Comparison of ENCODE assay signal across 1 cellular context in genomic region chr3:66998075-66998898, GRCh38.
A peak's percentile ranks its signal among the peaks of the same experiment; 100 is the strongest.
TF ChIP-seq lines count a peak whose summit lies in the region.

Gene KBTBD8, plus strand, starts transcription at chr3:66998307. Its CDS starts 49 bp downstream, at chr3:66998356.

TF ChIP-seq in HepG2, 621 proteins besides CTCF, POLR2A, EP300 and RAD21 (continued from another document and continues in another):
- TF ChIP-seq USF2 (IDR thresholded peaks at IDR 0.05; ENCODE audit: low read depth, low read length), result 0 out of 2 replicates have a peak, but pooled peaks have one; percentile 31
- no peak; the same call in 1 of the 2 replicates for TF ChIP-seq USF2 (CRISPR knock-in tag; IDR thresholded peaks at IDR 0.05; ENCODE audit: borderline replicate concordance)
- no peak for TF ChIP-seq BRD4 (CRISPR knock-in tag; IDR thresholded peaks at IDR 0.05)
- no peak; the same call in 1 of the 2 replicates for TF ChIP-seq PPARG (CRISPR knock-in tag; conservative IDR thresholded peaks at IDR 0.05)
- peak; percentile 84 for TF ChIP-seq ASH2L (IDR thresholded peaks at IDR 0.05; ENCODE audit: insufficient read length, low read depth, low read length)
- no peak for TF ChIP-seq SMAD3 (CRISPR knock-in tag; IDR thresholded peaks at IDR 0.05)
- no peak for TF ChIP-seq KAT7 (CRISPR knock-in tag; IDR thresholded peaks at IDR 0.05; ENCODE audit: borderline replicate concordance)
- no peak for TF ChIP-seq ETV6 (CRISPR knock-in tag; conservative IDR thresholded peaks at IDR 0.05)
- peak; percentile 68 for TF ChIP-seq HNRNPK (IDR thresholded peaks at IDR 0.05; ENCODE audit: low read depth, low read length, poor library complexity, severe bottlenecking)
- TF ChIP-seq ZBTB33 (CRISPR knock-in tag; IDR thresholded peaks at IDR 0.05), result no peak
- TF ChIP-seq ZBTB4 (CRISPR knock-in tag; IDR thresholded peaks at IDR 0.05; ENCODE audit: borderline replicate concordance), result no peak
- no peak for TF ChIP-seq CENPBD1 (CRISPR knock-in tag; IDR thresholded peaks at IDR 0.05; ENCODE audit: borderline replicate concordance, low read depth)
- no peak for TF ChIP-seq HOXA9 (CRISPR knock-in tag; IDR thresholded peaks at IDR 0.05; ENCODE audit: borderline replicate concordance)
- peak; percentile 66; the same call in 1 of the 2 replicates for TF ChIP-seq MEIS1 (CRISPR knock-in tag; IDR thresholded peaks at IDR 0.05; ENCODE audit: borderline replicate concordance)
- TF ChIP-seq NFAT5 (CRISPR knock-in tag; IDR thresholded peaks at IDR 0.05), result no peak
- TF ChIP-seq ZNF34 (CRISPR knock-in tag; IDR thresholded peaks at IDR 0.05; ENCODE audit: borderline replicate concordance), result no peak
- no peak for TF ChIP-seq KAT2B (IDR thresholded peaks at IDR 0.05; ENCODE audit: borderline replicate concordance, low read depth, low read length)
- TF ChIP-seq ZBTB14 (CRISPR knock-in tag; IDR thresholded peaks at IDR 0.05), result no peak
- TF ChIP-seq ATRX (CRISPR knock-in tag; IDR thresholded peaks at IDR 0.05; ENCODE audit: borderline replicate concordance), result no peak
- no peak for TF ChIP-seq PREB (CRISPR knock-in tag; IDR thresholded peaks at IDR 0.05)
- TF ChIP-seq ZNF280D (CRISPR knock-in tag; IDR thresholded peaks at IDR 0.05), result no peak
- no peak for TF ChIP-seq SNAPC2 (CRISPR knock-in tag; IDR thresholded peaks at IDR 0.05)
- no peak for TF ChIP-seq NCOA1 (CRISPR knock-in tag; IDR thresholded peaks at IDR 0.05)
- peak; percentile 46; the same call in 1 of the 2 replicates for TF ChIP-seq SIN3A (IDR thresholded peaks at IDR 0.05; ENCODE audit: borderline replicate concordance, low read depth, low read length)
- TF ChIP-seq ZNF598 (CRISPR knock-in tag; IDR thresholded peaks at IDR 0.05; ENCODE audit: borderline replicate concordance), result no peak
- TF ChIP-seq MTA1 (CRISPR knock-in tag; IDR thresholded peaks at IDR 0.05; ENCODE audit: borderline replicate concordance), result no peak
- peak; percentile 67 for TF ChIP-seq TFDP2 (CRISPR knock-in tag; IDR thresholded peaks at IDR 0.05)
- TF ChIP-seq GATAD2A (CRISPR knock-in tag; IDR thresholded peaks at IDR 0.05), result no peak
- no peak for TF ChIP-seq FOXA1 (IDR thresholded peaks at IDR 0.05)
- no peak for TF ChIP-seq FOXA1 (CRISPR knock-in tag; IDR thresholded peaks at IDR 0.05)
- TF ChIP-seq MLLT10 (CRISPR knock-in tag; IDR thresholded peaks at IDR 0.05), result no peak
- peak; percentile 27; the same call in 1 of the 2 replicates for TF ChIP-seq HNF4A (CRISPR knock-in tag; IDR thresholded peaks at IDR 0.05)
- TF ChIP-seq GPBP1L1 (CRISPR knock-in tag; IDR thresholded peaks at IDR 0.05), result no peak
- peak; percentile 61 for TF ChIP-seq RBFOX2 (IDR thresholded peaks at IDR 0.05; ENCODE audit: low read depth, low read length)
- peak; percentile 56 for TF ChIP-seq PHF20 (CRISPR knock-in tag; IDR thresholded peaks at IDR 0.05)
- TF ChIP-seq ZFP90 (CRISPR knock-in tag; IDR thresholded peaks at IDR 0.05; ENCODE audit: borderline replicate concordance), result 0 out of 2 replicates have a peak, but pooled peaks have one; percentile 16
- TF ChIP-seq ZNF660 (CRISPR knock-in tag; IDR thresholded peaks at IDR 0.05; ENCODE audit: borderline replicate concordance, low read depth), result no peak
- TF ChIP-seq ZNF136 (CRISPR knock-in tag; IDR thresholded peaks at IDR 0.05; ENCODE audit: low read depth), result no peak
- 0 out of 2 replicates have a peak, but pooled peaks have one; percentile 35 for TF ChIP-seq ZNF776 (CRISPR knock-in tag; IDR thresholded peaks at IDR 0.05)
